Comparison of ENCODE assay signal across 1 cellular context in genomic region chr10:58963723-58964124, GRCh38.
A peak's percentile ranks its signal among the peaks of the same experiment; 100 is the strongest.
TF ChIP-seq lines count a peak whose summit lies in the region.

No MANE protein-coding gene starts in this region.

TF ChIP-seq in HepG2, 621 proteins besides CTCF, POLR2A, EP300 and RAD21 (continued from another document and continues in another):
- TF ChIP-seq MLX (CRISPR knock-in tag; IDR thresholded peaks at IDR 0.05): no peak
- TF ChIP-seq MLLT10 (CRISPR knock-in tag; IDR thresholded peaks at IDR 0.05): no peak
- TF ChIP-seq REL (CRISPR knock-in tag; conservative IDR thresholded peaks at IDR 0.05): no peak
- TF ChIP-seq ZNF468 (CRISPR knock-in tag; IDR thresholded peaks at IDR 0.05): no peak
- peak; percentile 40; the same call in 1 of the 2 replicates for TF ChIP-seq ZNF501 (CRISPR knock-in tag; IDR thresholded peaks at IDR 0.05)
- TF ChIP-seq HOMEZ (CRISPR knock-in tag; IDR thresholded peaks at IDR 0.05; ENCODE audit: low read depth): 0 out of 2 replicates have a peak, but pooled peaks have one; percentile 37
- no peak for TF ChIP-seq ZNF607 (CRISPR knock-in tag; IDR thresholded peaks at IDR 0.05; ENCODE audit: borderline replicate concordance)
- TF ChIP-seq ZNF800 (CRISPR knock-in tag; IDR thresholded peaks at IDR 0.05): no peak
- no peak for TF ChIP-seq SMC3 (IDR thresholded peaks at IDR 0.05; ENCODE audit: low read length)
- TF ChIP-seq SPEN (CRISPR knock-in tag; IDR thresholded peaks at IDR 0.05; ENCODE audit: low read depth): no peak
- no peak for TF ChIP-seq NFKB2 (CRISPR knock-in tag; IDR thresholded peaks at IDR 0.05; ENCODE audit: borderline replicate concordance)
- no peak for TF ChIP-seq ZNF33A (CRISPR knock-in tag; IDR thresholded peaks at IDR 0.05; ENCODE audit: borderline replicate concordance)
- TF ChIP-seq ZNF776 (CRISPR knock-in tag; IDR thresholded peaks at IDR 0.05): no peak
- TF ChIP-seq ZNF782 (CRISPR knock-in tag; IDR thresholded peaks at IDR 0.05; ENCODE audit: borderline replicate concordance): no peak
- TF ChIP-seq CEBPB (IDR thresholded peaks at IDR 0.05; ENCODE audit: borderline replicate concordance, low read depth, low read length): no peak
- TF ChIP-seq ZFP91 (CRISPR knock-in tag; IDR thresholded peaks at IDR 0.05; ENCODE audit: borderline replicate concordance): peak; percentile 41; the same call in 1 of the 2 replicates
- no peak for TF ChIP-seq TFAP4 (IDR thresholded peaks at IDR 0.05; ENCODE audit: borderline replicate concordance, low read depth)
- TF ChIP-seq ZNF496 (CRISPR knock-in tag; IDR thresholded peaks at IDR 0.05; ENCODE audit: insufficient replicate concordance): no peak
- no peak for TF ChIP-seq GTF3A (CRISPR knock-in tag; conservative IDR thresholded peaks at IDR 0.05)
- TF ChIP-seq SIX4 (CRISPR knock-in tag; IDR thresholded peaks at IDR 0.05): no peak
- TF ChIP-seq ZNF431 (CRISPR knock-in tag; IDR thresholded peaks at IDR 0.05; ENCODE audit: borderline replicate concordance, low read depth): no peak
- TF ChIP-seq ZNF512B (CRISPR knock-in tag; IDR thresholded peaks at IDR 0.05; ENCODE audit: borderline replicate concordance): no peak
- TF ChIP-seq TEAD3 (CRISPR knock-in tag; optimal IDR thresholded peaks at IDR 0.05; ENCODE audit: borderline replicate concordance): peak; percentile 88
- TF ChIP-seq MTF2 (CRISPR knock-in tag; IDR thresholded peaks at IDR 0.05; ENCODE audit: borderline replicate concordance): no peak
- no peak for TF ChIP-seq ZMAT5 (CRISPR knock-in tag; IDR thresholded peaks at IDR 0.05; ENCODE audit: borderline replicate concordance, low read depth)
- no peak for TF ChIP-seq KDM3A (CRISPR knock-in tag; IDR thresholded peaks at IDR 0.05; ENCODE audit: low read depth)
- TF ChIP-seq FLYWCH1 (CRISPR knock-in tag; IDR thresholded peaks at IDR 0.05): no peak
- TF ChIP-seq ZNF362 (CRISPR knock-in tag; IDR thresholded peaks at IDR 0.05; ENCODE audit: borderline replicate concordance): no peak; the same call in 1 of the 2 replicates
- TF ChIP-seq ZNF772 (CRISPR knock-in tag; IDR thresholded peaks at IDR 0.05): no peak
- TF ChIP-seq MAX (IDR thresholded peaks at IDR 0.05): peak; percentile 55; the same call in 1 of the 2 replicates
- no peak for TF ChIP-seq ZNF609 (CRISPR knock-in tag; IDR thresholded peaks at IDR 0.05; ENCODE audit: borderline replicate concordance)
- no peak for TF ChIP-seq ZNF891 (CRISPR knock-in tag; IDR thresholded peaks at IDR 0.05)
- no peak for TF ChIP-seq AHDC1 (CRISPR knock-in tag; IDR thresholded peaks at IDR 0.05; ENCODE audit: borderline replicate concordance)
- no peak for TF ChIP-seq ZNF292 (CRISPR knock-in tag; IDR thresholded peaks at IDR 0.05; ENCODE audit: borderline replicate concordance, low read depth)
- TF ChIP-seq NCOA2 (CRISPR knock-in tag; IDR thresholded peaks at IDR 0.05): peak; percentile 47; the same call in 1 of the 2 replicates
- no peak for TF ChIP-seq CCDC6 (CRISPR knock-in tag; IDR thresholded peaks at IDR 0.05)
